ENCODE assay signal across 1 cellular context in genomic region chr12:32666510-32666909, GRCh38.
TF ChIP-seq lines count a peak whose summit lies in the region.

No MANE protein-coding gene starts in this region.

TF ChIP-seq in HEK293, 187 proteins besides CTCF, POLR2A, EP300 and RAD21 (continued from another document):
- TF ChIP-seq ZFP41 (tag by site-specific recombination; IDR thresholded peaks at IDR 0.05; ENCODE audit: borderline replicate concordance) (no peak), KLF17 (tag by site-specific recombination; IDR thresholded peaks at IDR 0.05) (no peak), ZSCAN16 (tag by site-specific recombination; IDR thresholded peaks at IDR 0.05) (no peak), INSM2 (tag by site-specific recombination; IDR thresholded peaks at IDR 0.05) (no peak), ZNF202 (tag by site-specific recombination; IDR thresholded peaks at IDR 0.05; ENCODE audit: borderline replicate concordance) (no peak), SP2 (tag by site-specific recombination; IDR thresholded peaks at IDR 0.05) (peak; percentile 48), BCL11B (tag by site-specific recombination; IDR thresholded peaks at IDR 0.05; ENCODE audit: low read depth) (no peak), ZNF112 (tag by site-specific recombination; IDR thresholded peaks at IDR 0.05) (no peak)
